Comparison of ENCODE assay signal across 19 cellular contexts in the genomic region with DNA sequence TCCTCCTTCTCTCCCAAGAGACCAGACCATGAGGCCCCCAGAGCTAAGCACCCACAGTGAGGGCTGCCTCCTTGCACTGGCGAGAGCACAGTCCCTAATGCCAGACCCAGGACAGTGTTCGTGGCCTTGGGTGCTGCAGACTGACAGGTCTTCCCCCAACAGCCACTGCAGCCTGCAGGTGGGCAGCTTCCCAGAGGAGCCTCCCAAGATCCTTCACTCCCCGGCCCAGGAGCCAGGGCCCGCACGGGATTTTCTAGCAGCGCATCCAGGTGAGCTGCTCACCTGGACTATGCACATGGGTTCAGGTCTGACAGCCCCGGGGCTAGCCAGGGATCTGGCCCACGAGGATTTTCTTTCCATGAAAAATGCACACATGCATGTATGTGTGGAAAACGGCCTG. TPM values are rescaled to one million over a fixed set of nuclear protein-coding genes. Genes with fewer than 3 reads are reported as not detected.
DNase-seq lines count a peak whose midpoint lies in the region; ATAC-seq and TF ChIP-seq lines count a peak whose summit lies in the region.
"Had no signal": no experiment of that assay in that cellular context is flagged by ENCODE, and none has a peak within 500 bp of the region (broad histone marks: within the 10 kb centered on the region; RNA-seq: fewer than 3 reads in every experiment).

No MANE protein-coding gene starts in this region.

- H3K4me2 ChIP-seq in BLaER1 treated with 17β-estradiol and CSF1 and Interleukin-3, amounts not matched to agents 10 nM and 100 nM, result peak overlapping the region; percentile 23 to 70 (median 60); a peak in 21 of 22 replicates

- no peak for TF ChIP-seq EP300 in sigmoid colon (IDR thresholded peaks at IDR 0.05)

- no peaks in the 10 kb centered on the region for H3K36me3 Mint-ChIP-seq in T-helper 17 cell (ENCODE audit: low read depth)

- H3K27me3 Mint-ChIP-seq in T-helper 17 cell, result no peaks in the 10 kb centered on the region

- no peak overlapping the region for H3K4me3 Mint-ChIP-seq in T-helper 17 cell

- peak overlapping the region; percentile 75 for H3K27ac Mint-ChIP-seq in T-helper 17 cell

- H4K20me1 ChIP-seq in BLaER1 treated with 17β-estradiol and CSF1 and Interleukin-3, amounts not matched to agents 10 nM and 100 nM, result no peaks in the 10 kb centered on the region

- H3K9me3 ChIP-seq in BLaER1 treated with 17β-estradiol and CSF1 and Interleukin-3, amounts not matched to agents 10 nM and 100 nM (replicated peaks in 1 of 11), result peaks cover 0 to 8% (median 0%) of the 10 kb centered on the region in 11 experiments; a peak in 1 of 22 replicates
- no peaks in the 10 kb centered on the region for H3K9me3 ChIP-seq in T-helper 17 cell (ENCODE audit: control insufficient read depth, low read length, poor library complexity, severe bottlenecking)
- no peaks in the 10 kb centered on the region for H3K9me3 ChIP-seq in mucosa of descending colon
- H3K9me3 ChIP-seq in sigmoid colon, result no peaks in the 10 kb centered on the region
- H3K9me3 ChIP-seq in adrenal gland (replicated peaks in 1 of 3), result no peaks in the 10 kb centered on the region

- H3K4me3 ChIP-seq in BLaER1 treated with 17β-estradiol and CSF1 and Interleukin-3, amounts not matched to agents 10 nM and 100 nM, result no peak overlapping the region
- H3K4me3 ChIP-seq in mucosa of descending colon (no peak overlapping the region), sigmoid colon (no peak overlapping the region), adrenal gland (no peak overlapping the region)

- TF ChIP-seq CTCF in mucosa of descending colon (IDR thresholded peaks at IDR 0.05) (no peak), sigmoid colon (IDR thresholded peaks at IDR 0.05) (no peak), adrenal gland (IDR thresholded peaks at IDR 0.05) (no peak)

- no peak for ATAC-seq in T-helper 17 cell
- ATAC-seq in mucosa of descending colon, result peak; percentile 17

- DNase-seq in T-helper 17 cell (no peak), mucosa of descending colon (no peak), sigmoid colon (peak; percentile 35), adrenal gland (no peak), cardiac septum (ENCODE audit: low spot score) (no peak), NCI-H128 (lab: John Stamatoyannopoulos, UW; ENCODE audit: unreplicated experiment) (no peak)
- DNase-seq: AML-193, COR-L47, EL, NCI-H1417 treated with DMSO at 0.1 percent for 48 hours, NCI-H187 treated with DMSO at 0.1 percent for 48 hours, NCI-H345, NCI-H524 treated with DMSO at 0.1 percent for 48 hours, SIG-M5 had no signal

- H3K4me1 Mint-ChIP-seq in T-helper 17 cell, result peaks cover 49% of the 10 kb centered on the region

- H3K27me3 ChIP-seq in BLaER1 treated with 17β-estradiol and CSF1 and Interleukin-3, amounts not matched to agents 10 nM and 100 nM, result no peaks in the 10 kb centered on the region
- H3K27me3 ChIP-seq in sigmoid colon, result no peaks in the 10 kb centered on the region
- no peaks in the 10 kb centered on the region for H3K27me3 ChIP-seq in adrenal gland

- intact Hi-C loops in mucosa of descending colon (cut with DNase I, micrococcal nuclease) (no loop called here), sigmoid colon (cut with DNase I) (no loop called here), adrenal gland (cut with DNase I) (no loop called here), cardiac septum (cut with DNase I) (no loop called here)

- peak overlapping the region in 2 of 11 experiments; percentile 16 to 24; a peak in 1 of 22 replicates for H3K9ac ChIP-seq in BLaER1 treated with 17β-estradiol and CSF1 and Interleukin-3, amounts not matched to agents 10 nM and 100 nM

- TF ChIP-seq POLR2A in sigmoid colon (IDR thresholded peaks at IDR 0.05), result no peak
- TF ChIP-seq POLR2A in adrenal gland (IDR thresholded peaks at IDR 0.05), result no peak

- H3K27ac ChIP-seq in BLaER1 treated with 17β-estradiol and CSF1 and Interleukin-3, amounts not matched to agents 10 nM and 100 nM, result 0 out of 22 replicates have a peak overlapping the region, but pooled peaks of 1 of the 11 experiments have one; percentile 33
- no peak overlapping the region for H3K27ac ChIP-seq in sigmoid colon
- H3K27ac ChIP-seq in adrenal gland, result no peak overlapping the region
- H3K27ac ChIP-seq: RWPE1 had no signal

- WGBS in sigmoid colon, 2 donors, result 84 to 93% methylated on average over 9 of the region's 9 CpGs
- WGBS in adrenal gland, 4 donors, result 62 to 73% (median 67%) methylated on average over 3 to 9 of the region's 9 CpGs

- 0 out of 22 replicates have a peak, but pooled peaks cover 0 to 1% (median 0%) of the 10 kb centered on the region in 11 experiments for H3K36me3 ChIP-seq in BLaER1 treated with 17β-estradiol and CSF1 and Interleukin-3, amounts not matched to agents 10 nM and 100 nM
- H3K36me3 ChIP-seq in mucosa of descending colon (ENCODE audit: low read depth), result no peaks in the 10 kb centered on the region
- H3K36me3 ChIP-seq in sigmoid colon, result no peaks in the 10 kb centered on the region
- no peaks in the 10 kb centered on the region for H3K36me3 ChIP-seq in adrenal gland (replicated peaks in 1 of 2)

- peaks cover 14 to 27% (median 16%) of the 10 kb centered on the region in 10 experiments for H3K4me1 ChIP-seq in BLaER1 treated with 17β-estradiol and CSF1 and Interleukin-3, amounts not matched to agents 10 nM and 100 nM
- H3K4me1 ChIP-seq in mucosa of descending colon (ENCODE audit: low read depth), result no peaks in the 10 kb centered on the region
- H3K4me1 ChIP-seq in sigmoid colon, result peaks cover 0 to 4% (median 0%) of the 10 kb centered on the region in 4 donors
- peaks cover 0 to 14% of the 10 kb centered on the region in 2 donors for H3K4me1 ChIP-seq in adrenal gland (replicated peaks in 1 of 2)

RNA-seq across cellular contexts. Expression of a gene that starts 41.7 kb away (rescaled TPM):
- 10 to 100 TPM in 1 of 2 donors, 1 to 10 TPM in 1; 9.0 to 11.4 TPM for total RNA-seq in T-helper 17 cell
- total RNA-seq in mucosa of descending colon, result 1 to 10 TPM; 1.7 to 3.6 (median 2.7) TPM
- total RNA-seq in sigmoid colon, result 10 to 100 TPM in 1 of 4 donors, 1 to 10 TPM in 3; 3.4 to 11.1 (median 5.7) TPM
- under 1 TPM in 1 of 3 donors, not detected in 2; 0.39 TPM for polyA plus RNA-seq in sigmoid colon
- 1 to 10 TPM in 5 of 8 donors, under 1 TPM in 1, not detected in 2; 0.70 to 3.1 (median 1.8) TPM for total RNA-seq in adrenal gland
- polyA plus RNA-seq in adrenal gland, result under 1 TPM in 1 of 3 donors, not detected in 2; 0.18 TPM
- 1.3 TPM for total RNA-seq in cardiac septum
- total RNA-seq: M059J had no signal

RNA-seq across cellular contexts. Expression of a gene that starts 43.1 kb away (rescaled TPM):
- total RNA-seq in T-helper 17 cell (100 to 1,000 TPM; 219 to 248 TPM), mucosa of descending colon (1 to 10 TPM; 5.2 to 9.1 (median 8.9) TPM), sigmoid colon (1 to 10 TPM in 3 of 4 donors, under 1 TPM in 1; 0.71 to 4.9 (median 1.2) TPM), adrenal gland (10 to 100 TPM in 1 of 8 donors, 1 to 10 TPM in 6, under 1 TPM in 1; 0.98 to 12.0 (median 2.0) TPM), cardiac septum (0.35 TPM)
- polyA plus RNA-seq in sigmoid colon (1 to 10 TPM; 3.6 to 9.2 (median 8.3) TPM), adrenal gland (1 to 10 TPM in 1 of 3 donors, under 1 TPM in 2; 0.48 to 2.5 (median 0.77) TPM)
- total RNA-seq: HT-29, PC-3 had no signal

Comparison
In these comparisons a context has a peak if more than half of its experiments do, and no peak if none do; other contexts are left out.
1. RNA of a gene that starts 43.1 kb away (total RNA-seq): 219 to 248 TPM in T-helper 17 cell; 5.2 to 9.1 TPM in mucosa of descending colon, 0.98 to 12.0 TPM in adrenal gland, 0.71 to 4.9 TPM in sigmoid colon and 0.35 TPM in cardiac septum (single experiment); every median in the first group is over 10 times any median in the second.